ENCODE assay signal across 8 cellular contexts in the genomic region with DNA sequence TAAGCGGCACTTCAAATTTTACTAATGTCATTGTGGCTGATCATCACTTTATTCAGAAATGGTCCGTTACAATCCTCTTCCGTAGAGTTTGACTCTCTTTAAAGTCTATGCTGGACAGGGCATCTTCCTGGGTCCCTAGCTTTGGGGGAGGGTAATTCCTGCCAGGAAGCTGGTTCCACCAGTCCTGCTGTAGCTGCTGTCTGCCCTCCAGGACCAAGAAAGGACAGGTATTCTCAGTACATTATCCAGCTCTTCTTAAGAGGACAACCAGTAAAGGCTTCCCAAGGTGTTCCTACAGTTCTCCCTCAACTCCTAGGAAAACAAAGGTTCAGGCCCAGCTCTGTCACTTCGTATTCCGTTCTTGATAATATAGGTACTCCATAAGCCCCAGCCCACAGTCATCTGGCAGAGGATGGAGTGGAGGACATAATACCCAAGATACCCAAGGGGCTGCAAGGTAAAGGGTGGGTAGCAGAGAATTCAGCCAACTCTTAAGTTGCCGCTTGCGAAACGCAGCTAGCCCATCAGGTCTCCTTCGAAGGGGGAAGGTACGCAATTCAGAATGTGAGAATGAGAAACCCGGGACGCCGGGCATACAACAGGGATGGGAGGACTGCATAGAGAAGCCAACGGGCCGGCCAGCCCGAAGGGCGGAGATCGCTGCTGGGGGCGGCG.
DNase-seq lines count a peak whose midpoint lies in the region; ATAC-seq lines count a peak whose summit lies in the region.

No MANE protein-coding gene starts in this region.

- H3K4me3 Mint-ChIP-seq in T-helper 2 cell treated with Interferon-gamma antibody and Interleukin-4, amounts not matched to agents 5 μg/mL and 100 μg/mL, for 36 hours = peak overlapping the region; percentile 98
- H3K4me3 Mint-ChIP-seq in activated naive CD8-positive, alpha-beta T cell treated with anti-CD3 and anti-CD28 coated beads, Interleukin-2, amount 50 U/mL, for 24 hours = peak overlapping the region; percentile 98
- peak overlapping the region; percentile 95 to 99 for H3K4me3 Mint-ChIP-seq in stimulated activated naive B cell treated with anti-CD40 and anti-IgM and Interleukin-4, amounts not matched to agents 10 μg/mL and 1 μg/mL and 100 μg/mL, for 72 hours

- peaks cover 14% of the 10 kb centered on the region for H3K36me3 Mint-ChIP-seq in T-helper 2 cell treated with Interferon-gamma antibody and Interleukin-4, amounts not matched to agents 5 μg/mL and 100 μg/mL, for 36 hours (ENCODE audit: low read depth)
- H3K36me3 Mint-ChIP-seq in activated naive CD8-positive, alpha-beta T cell treated with anti-CD3 and anti-CD28 coated beads, Interleukin-2, amount 50 U/mL, for 24 hours (ENCODE audit: low read depth) = no peaks in the 10 kb centered on the region
- H3K36me3 Mint-ChIP-seq in stimulated activated naive B cell treated with anti-CD40 and anti-IgM and Interleukin-4, amounts not matched to agents 10 μg/mL and 1 μg/mL and 100 μg/mL, for 72 hours = peaks cover 6 to 11% of the 10 kb centered on the region in 2 donors

- H3K27ac Mint-ChIP-seq in T-helper 2 cell treated with Interferon-gamma antibody and Interleukin-4, amounts not matched to agents 5 μg/mL and 100 μg/mL, for 36 hours = peak overlapping the region; percentile 91
- H3K27ac Mint-ChIP-seq in activated naive CD8-positive, alpha-beta T cell treated with anti-CD3 and anti-CD28 coated beads, Interleukin-2, amount 50 U/mL, for 24 hours = peak overlapping the region; percentile 72
- H3K27ac Mint-ChIP-seq in stimulated activated naive B cell treated with anti-CD40 and anti-IgM and Interleukin-4, amounts not matched to agents 10 μg/mL and 1 μg/mL and 100 μg/mL, for 72 hours = peak overlapping the region; percentile 92

- ATAC-seq in activated naive CD8-positive, alpha-beta T cell treated with anti-CD3 and anti-CD28 coated beads, Interleukin-2, amount 50 U/mL, for 24 hours = no peak
- no peak for ATAC-seq in stimulated activated naive B cell treated with anti-CD40 and anti-IgM and Interleukin-4, amounts not matched to agents 10 μg/mL and 1 μg/mL and 100 μg/mL, for 72 hours (replicated peaks)

- H3K4me1 Mint-ChIP-seq in T-helper 2 cell treated with Interferon-gamma antibody and Interleukin-4, amounts not matched to agents 5 μg/mL and 100 μg/mL, for 36 hours (ENCODE audit: low read depth) = peaks cover 34% of the 10 kb centered on the region
- peaks cover 37% of the 10 kb centered on the region for H3K4me1 Mint-ChIP-seq in activated naive CD8-positive, alpha-beta T cell treated with anti-CD3 and anti-CD28 coated beads, Interleukin-2, amount 50 U/mL, for 24 hours
- H3K4me1 Mint-ChIP-seq in stimulated activated naive B cell treated with anti-CD40 and anti-IgM and Interleukin-4, amounts not matched to agents 10 μg/mL and 1 μg/mL and 100 μg/mL, for 72 hours = peaks cover 21 to 37% of the 10 kb centered on the region in 2 donors

- no peak for DNase-seq in T-helper 2 cell treated with Interferon-gamma antibody and Interleukin-4, amounts not matched to agents 5 μg/mL and 100 μg/mL, for 36 hours (ENCODE audit: low spot score)
- DNase-seq in T-helper 2 cell = no peak
- DNase-seq in Kasumi-1 (lab: John Stamatoyannopoulos, UW) = peak; percentile 46 to 58
- no peak for DNase-seq in activated naive CD8-positive, alpha-beta T cell treated with anti-CD3 and anti-CD28 coated beads, Interleukin-2, amount 50 U/mL, for 24 hours
- peak; percentile 19 for DNase-seq in iPS-NIHi7 (ENCODE audit: extremely low spot score)
- DNase-seq in stimulated activated naive B cell treated with anti-CD40 and anti-IgM and Interleukin-4, amounts not matched to agents 10 μg/mL and 1 μg/mL and 100 μg/mL, for 72 hours = no peak
- DNase-seq in NCI-H1694 treated with DMSO at 0.1 percent for 48 hours (lab: John Stamatoyannopoulos, UW) = no peak
- DNase-seq in stimulated activated CD8-positive, alpha-beta memory T cell treated with anti-CD3 and anti-CD28 coated beads, Interleukin-4, amount 100 ng/mL, for 48 hours = no peak

- H3K27me3 Mint-ChIP-seq in T-helper 2 cell treated with Interferon-gamma antibody and Interleukin-4, amounts not matched to agents 5 μg/mL and 100 μg/mL, for 36 hours (ENCODE audit: low read depth) = no peaks in the 10 kb centered on the region
- H3K27me3 Mint-ChIP-seq in activated naive CD8-positive, alpha-beta T cell treated with anti-CD3 and anti-CD28 coated beads, Interleukin-2, amount 50 U/mL, for 24 hours = peaks cover 2% of the 10 kb centered on the region
- H3K27me3 Mint-ChIP-seq in stimulated activated naive B cell treated with anti-CD40 and anti-IgM and Interleukin-4, amounts not matched to agents 10 μg/mL and 1 μg/mL and 100 μg/mL, for 72 hours = no peaks in the 10 kb centered on the region

- no peaks in the 10 kb centered on the region for H3K9me3 Mint-ChIP-seq in T-helper 2 cell treated with Interferon-gamma antibody and Interleukin-4, amounts not matched to agents 5 μg/mL and 100 μg/mL, for 36 hours
- H3K9me3 Mint-ChIP-seq in activated naive CD8-positive, alpha-beta T cell treated with anti-CD3 and anti-CD28 coated beads, Interleukin-2, amount 50 U/mL, for 24 hours = no peaks in the 10 kb centered on the region
- peaks cover 4 to 5% of the 10 kb centered on the region in 2 donors for H3K9me3 Mint-ChIP-seq in stimulated activated naive B cell treated with anti-CD40 and anti-IgM and Interleukin-4, amounts not matched to agents 10 μg/mL and 1 μg/mL and 100 μg/mL, for 72 hours

Comparison
In these comparisons a context has a peak if more than half of its experiments do, and no peak if none do; other contexts are left out.
1. DNase-seq: peak in Kasumi-1 (2 of 2) and iPS-NIHi7 (single experiment); none in T-helper 2 cell treated with Interferon-gamma antibody and Interleukin-4, amounts not matched to agents 5 μg/mL and 100 μg/mL, for 36 hours (single experiment), T-helper 2 cell (0 of 5), activated naive CD8-positive, alpha-beta T cell treated with anti-CD3 and anti-CD28 coated beads, Interleukin-2, amount 50 U/mL, for 24 hours (single experiment), stimulated activated naive B cell treated with anti-CD40 and anti-IgM and Interleukin-4, amounts not matched to agents 10 μg/mL and 1 μg/mL and 100 μg/mL, for 72 hours (single experiment), NCI-H1694 treated with DMSO at 0.1 percent for 48 hours (single experiment) and stimulated activated CD8-positive, alpha-beta memory T cell treated with anti-CD3 and anti-CD28 coated beads, Interleukin-4, amount 100 ng/mL, for 48 hours (single experiment).
2. Peak in every context shown above with its lines, with median percentiles within 50 percentile points of each other: H3K27ac Mint-ChIP-seq and H3K4me3 Mint-ChIP-seq.